In genomic region chr1:60350531-60350930, GRCh38 we compare ENCODE assay signal across 29 cellular contexts.
"Had no signal": no experiment of that assay in that cellular context is flagged by ENCODE, and none has a peak within 500 bp of the region (broad histone marks: within the 10 kb centered on the region; RNA-seq: fewer than 3 reads in every experiment).

No MANE protein-coding gene starts in this region.

- H3K4me3 ChIP-seq: adrenal gland, ascending aorta, body of pancreas, breast epithelium, cardiac muscle cell had no signal

- H3K27me3 ChIP-seq: adrenal gland, ascending aorta, body of pancreas, brain microvascular endothelial cell, breast epithelium, cardiac muscle cell had no signal

- H3K36me3 ChIP-seq: adrenal gland, ascending aorta, brain microvascular endothelial cell, breast epithelium, cardiac muscle cell had no signal

- H3K9me3 ChIP-seq: adrenal gland, ascending aorta, body of pancreas, breast epithelium had no signal

- DNase-seq: activated effector memory CD4-positive, alpha-beta T cell treated with anti-CD3 and anti-CD28 coated beads, Interleukin-2, amount 50 U/mL, for 16 hours; activated effector memory CD4-positive, alpha-beta T cell treated with Interleukin-2 at 50 U/mL for 16 hours; activated gamma-delta T cell; activated gamma-delta T cell treated with Interleukin-2 at 50 U/mL for 16 hours; activated naive CD4-positive, alpha-beta T cell; activated naive CD4-positive, alpha-beta T cell treated with anti-CD3 and anti-CD28 coated beads for 36 hours; activated naive CD4-positive, alpha-beta T cell treated with anti-CD3 and anti-CD28 coated beads, Interleukin-2, amount 10 ng/mL, durations not matched to agents 7 days and 5 days; activated naive CD4-positive, alpha-beta T cell treated with anti-CD3 and anti-CD28 coated beads, Interleukin-2, amount 50 U/mL, for 16 hours; activated naive CD4-positive, alpha-beta T cell treated with Interleukin-2 at 50 U/mL for 16 hours; activated naive CD8-positive, alpha-beta T cell treated with anti-CD3 and anti-CD28 coated beads for 36 hours; activated naive CD8-positive, alpha-beta T cell treated with anti-CD3 and anti-CD28 coated beads, Interleukin-2, amount 10 ng/mL, durations not matched to agents 7 days and 5 days; activated naive CD8-positive, alpha-beta T cell treated with anti-CD3 and anti-CD28 coated beads, Interleukin-2, amount 50 U/mL, for 24 hours; activated T-cell treated with anti-CD3 and anti-CD28 coated beads, Interleukin-2, amount 50 U/mL, for 24 hours; activated T-cell treated with anti-CD3 and anti-CD28 coated beads, Interleukin-2, amount 50 U/mL, for 4 hours; activated T-cell treated with anti-CD3 and anti-CD28 coated beads, Interleukin-2, amount 50 U/mL, for 48 hours; activated T-cell treated with anti-CD3 and anti-CD28 coated beads, Interleukin-2, amount 50 U/mL, for 72 hours; adrenal gland; amniotic stem cell; amygdala; anterior cingulate cortex; aorta; body of pancreas; brain microvascular endothelial cell; caudate nucleus; central memory CD4-positive, alpha-beta T cell; cerebellar nuclear complex had no signal

- H3K27ac ChIP-seq: adrenal gland, ascending aorta, body of pancreas, brain microvascular endothelial cell, breast epithelium, cardiac muscle cell had no signal

- H3K4me1 ChIP-seq: adrenal gland, ascending aorta, body of pancreas, breast epithelium had no signal
